ENCODE assay signal across 8 cellular contexts in the genomic region with DNA sequence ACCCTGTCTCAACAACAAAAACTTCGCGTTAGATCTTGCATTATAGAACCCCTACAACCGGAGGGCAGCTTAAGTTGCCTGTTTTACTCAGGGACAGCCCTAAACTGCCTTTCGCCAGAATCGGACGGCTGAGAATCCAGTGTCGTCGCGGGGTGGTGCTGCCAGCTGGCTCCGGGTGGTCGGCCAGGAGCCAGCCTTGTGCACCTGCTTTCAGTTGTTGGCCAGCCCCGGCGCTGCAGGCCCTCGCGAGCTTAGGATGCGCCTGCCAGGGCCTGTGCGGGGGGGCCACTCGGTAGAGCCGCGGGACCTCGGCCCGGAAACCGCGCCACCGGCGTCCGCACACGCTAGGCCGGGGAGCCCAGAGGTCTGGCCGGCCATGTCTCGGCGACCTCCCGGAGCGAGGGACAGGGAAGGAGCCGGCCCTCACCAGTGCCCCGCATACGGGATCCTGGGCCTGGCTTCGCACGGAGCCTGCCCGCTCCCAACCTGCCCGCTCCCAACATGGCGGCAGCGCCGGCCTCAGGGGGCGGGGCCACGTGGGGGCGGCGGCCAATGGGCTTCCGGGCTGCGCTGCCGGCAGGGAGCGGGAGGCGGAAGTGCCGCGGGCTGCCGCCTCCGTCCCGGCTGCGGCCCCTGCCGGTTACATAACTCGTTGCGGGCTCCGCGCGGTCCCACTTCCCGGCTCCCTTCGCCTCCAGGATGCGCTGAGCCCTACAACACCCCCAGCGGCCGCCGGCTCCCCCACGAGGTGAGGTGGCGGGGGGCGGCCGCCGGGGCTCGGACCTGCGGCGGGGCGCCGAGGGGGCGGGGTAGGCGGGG. TPM values are rescaled to one million over a fixed set of nuclear protein-coding genes. Genes with fewer than 3 reads are reported as not detected.
A peak's percentile ranks its signal among the peaks of the same experiment; 100 is the strongest.
DNase-seq lines count a peak whose midpoint lies in the region; ATAC-seq and TF ChIP-seq lines count a peak whose summit lies in the region.

No MANE protein-coding gene starts in this region.

- peak overlapping the region; percentile 81 for H3K4me3 Mint-ChIP-seq in T-helper 2 cell treated with Interferon-gamma antibody and Interleukin-4, amounts not matched to agents 5 μg/mL and 100 μg/mL, for 36 hours

- H3K27ac ChIP-seq in ascending aorta = peak overlapping the region; percentile 92

- H3K4me1 Mint-ChIP-seq in T-helper 2 cell treated with Interferon-gamma antibody and Interleukin-4, amounts not matched to agents 5 μg/mL and 100 μg/mL, for 36 hours (ENCODE audit: low read depth) = peaks cover 39% of the 10 kb centered on the region

- TF ChIP-seq POLR2A in GM18505 (IDR thresholded peaks at IDR 0.05; ENCODE audit: borderline replicate concordance, extremely low read depth, insufficient read depth, insufficient read length) = peak; percentile 84

- DNase-seq in NCI-H146 treated with DMSO at 0.1 percent for 48 hours (lab: John Stamatoyannopoulos, UW; ENCODE audit: unreplicated experiment) (peak; percentile 79), ascending aorta (ENCODE audit: low spot score in 2 of 2) (peak; percentile 33 to 90), hepatic stellate cell (ENCODE audit: low spot score) (peak; percentile 99), retina (peak; percentile 98), cortex of kidney (lab: John Stamatoyannopoulos, UW) (no peak)
- DNase-seq in T-helper 2 cell treated with Interferon-gamma antibody and Interleukin-4, amounts not matched to agents 5 μg/mL and 100 μg/mL, for 36 hours (ENCODE audit: low spot score) = peak; percentile 89

- H3K27me3 ChIP-seq in ascending aorta = no peaks in the 10 kb centered on the region

- peak overlapping the region; percentile 72 to 73 for H3K4me3 ChIP-seq in ascending aorta

- no peaks in the 10 kb centered on the region for H3K9me3 Mint-ChIP-seq in T-helper 2 cell treated with Interferon-gamma antibody and Interleukin-4, amounts not matched to agents 5 μg/mL and 100 μg/mL, for 36 hours

- no peaks in the 10 kb centered on the region for H3K9me3 ChIP-seq in ascending aorta

- H3K36me3 Mint-ChIP-seq in T-helper 2 cell treated with Interferon-gamma antibody and Interleukin-4, amounts not matched to agents 5 μg/mL and 100 μg/mL, for 36 hours (ENCODE audit: low read depth) = peaks cover 9% of the 10 kb centered on the region

- peaks cover 8 to 17% of the 10 kb centered on the region in 2 donors for H3K4me1 ChIP-seq in ascending aorta

- H3K36me3 ChIP-seq in ascending aorta = no peaks in the 10 kb centered on the region

- ATAC-seq in GM18505 (IDR thresholded peaks at IDR 0.05; ENCODE audit: unreplicated experiment) (peak; percentile 75), HG02885 (IDR thresholded peaks at IDR 0.05; ENCODE audit: poor library complexity, unreplicated experiment) (peak; percentile 81)

- H3K27me3 Mint-ChIP-seq in T-helper 2 cell treated with Interferon-gamma antibody and Interleukin-4, amounts not matched to agents 5 μg/mL and 100 μg/mL, for 36 hours (ENCODE audit: low read depth) = no peaks in the 10 kb centered on the region

- intact Hi-C loops in ascending aorta (cut with DNase I) = loop anchor here (1.0 to 5.0 kb wide), 7 partner anchors 14 to 305 kb away; partner anchors contain the start of genes CLUAP1, NAA60, TIGD7 and ZNF174

- H3K27ac Mint-ChIP-seq in T-helper 2 cell treated with Interferon-gamma antibody and Interleukin-4, amounts not matched to agents 5 μg/mL and 100 μg/mL, for 36 hours = peak overlapping the region; percentile 84

- TF ChIP-seq CTCF in ascending aorta (IDR thresholded peaks at IDR 0.05) = peak; percentile 38 to 48 (median 44)

RNA-seq across cellular contexts. Expression of gene NAA60, which starts 14.2 kb away (rescaled TPM):
- 74.6 TPM for total RNA-seq in ascending aorta

RNA-seq across cellular contexts. Expression of gene ZNF597, which starts 14.3 kb away (rescaled TPM):
- 0.21 TPM for total RNA-seq in ascending aorta

RNA-seq across cellular contexts. Expression of gene C16orf90, which starts 37.6 kb away (rescaled TPM):
- total RNA-seq in ascending aorta = not detected

RNA-seq across cellular contexts. Expression of gene CLUAP1, which starts 43.2 kb away (rescaled TPM):
- 72.4 TPM for total RNA-seq in ascending aorta

RNA-seq across cellular contexts. Expression of gene ZNF174, which starts 56.6 kb away (rescaled TPM):
- 16.0 TPM for total RNA-seq in ascending aorta
